ENCODE assay signal across 1 cellular context in genomic region chr6:43391448-43392031, GRCh38.
TF ChIP-seq lines count a peak whose summit lies in the region.

No MANE protein-coding gene starts in this region.

TF ChIP-seq in K562, 482 proteins besides CTCF, POLR2A, EP300 and RAD21 (continued from another document and continues in another):
- TF ChIP-seq, protein P1, sequence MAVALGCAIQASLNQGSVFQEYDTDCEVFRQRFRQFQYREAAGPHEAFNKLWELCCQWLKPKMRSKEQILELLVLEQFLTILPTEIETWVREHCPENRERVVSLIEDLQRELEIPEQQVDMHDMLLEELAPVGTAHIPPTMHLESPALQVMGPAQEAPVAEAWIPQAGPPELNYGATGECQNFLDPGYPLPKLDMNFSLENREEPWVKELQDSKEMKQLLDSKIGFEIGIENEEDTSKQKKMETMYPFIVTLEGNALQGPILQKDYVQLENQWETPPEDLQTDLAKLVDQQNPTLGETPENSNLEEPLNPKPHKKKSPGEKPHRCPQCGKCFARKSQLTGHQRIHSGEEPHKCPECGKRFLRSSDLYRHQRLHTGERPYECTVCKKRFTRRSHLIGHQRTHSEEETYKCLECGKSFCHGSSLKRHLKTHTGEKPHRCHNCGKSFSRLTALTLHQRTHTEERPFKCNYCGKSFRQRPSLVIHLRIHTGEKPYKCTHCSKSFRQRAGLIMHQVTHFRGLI (CRISPR knock-in tag; IDR thresholded peaks at IDR 0.05): no peak
- TF ChIP-seq ZC3H11A (IDR thresholded peaks at IDR 0.05; ENCODE audit: low read depth, low read length) (no peak), ELF1 (tag; IDR thresholded peaks at IDR 0.05) (peak; percentile 61), RFX1 (IDR thresholded peaks at IDR 0.05) (no peak), GABPB1 (CRISPR knock-in tag; IDR thresholded peaks at IDR 0.05) (no peak), KLF6 (CRISPR knock-in tag; IDR thresholded peaks at IDR 0.05; ENCODE audit: borderline replicate concordance) (no peak), PTTG1 (tag; IDR thresholded peaks at IDR 0.05; ENCODE audit: low read depth) (no peak), SNAPC5 (CRISPR knock-in tag; IDR thresholded peaks at IDR 0.05) (no peak), CEBPZ (IDR thresholded peaks at IDR 0.05; ENCODE audit: borderline replicate concordance, low read depth, low read length) (no peak), POU5F1 (IDR thresholded peaks at IDR 0.05; ENCODE audit: borderline replicate concordance, low read depth, low read length, partially characterized antibody) (no peak), HEY1 (CRISPR knock-in tag; IDR thresholded peaks at IDR 0.05; ENCODE audit: borderline replicate concordance) (no peak), MBD2 (IDR thresholded peaks at IDR 0.05; ENCODE audit: borderline replicate concordance, low read depth) (no peak), CBX8 (IDR thresholded peaks at IDR 0.05; ENCODE audit: borderline replicate concordance, extremely low read depth, low read depth, low read length, poor library complexity, severe bottlenecking) (no peak), HDAC8 (tag; IDR thresholded peaks at IDR 0.05) (no peak), RHOXF2B (CRISPR knock-in tag; conservative IDR thresholded peaks at IDR 0.05) (no peak), ESRRA (IDR thresholded peaks at IDR 0.05; ENCODE audit: borderline replicate concordance, low read depth) (peak; percentile 84; the same call in 1 of the 2 replicates), THAP7 (CRISPR knock-in tag; IDR thresholded peaks at IDR 0.05) (no peak), E2F5 (CRISPR knock-in tag; IDR thresholded peaks at IDR 0.05) (no peak), ZNF280A (IDR thresholded peaks at IDR 0.05; ENCODE audit: low read depth, partially characterized antibody) (no peak), KHSRP (IDR thresholded peaks at IDR 0.05) (no peak), POLR3G (IDR thresholded peaks at IDR 0.05; ENCODE audit: extremely low read depth, insufficient read length, insufficient replicate concordance) (no peak), TAF15 (IDR thresholded peaks at IDR 0.05; ENCODE audit: low read depth, low read length) (no peak), TGIF2 (CRISPR knock-in tag; IDR thresholded peaks at IDR 0.05) (no peak), ZNF695 (CRISPR knock-in tag; IDR thresholded peaks at IDR 0.05) (no peak), ZNF347 (CRISPR knock-in tag; IDR thresholded peaks at IDR 0.05; ENCODE audit: low read depth) (no peak), XRCC3 (IDR thresholded peaks at IDR 0.05) (no peak), BHLHE40 (IDR thresholded peaks at IDR 0.05; ENCODE audit: low read length) (peak; percentile 54), ZNF740 (CRISPR knock-in tag; IDR thresholded peaks at IDR 0.05) (no peak), ZNF740 (tag; IDR thresholded peaks at IDR 0.05) (no peak), SP2 (IDR thresholded peaks at IDR 0.05; ENCODE audit: extremely low read depth, low read depth, low read length, poor library complexity, severe bottlenecking) (no peak), KLF13 (tag; IDR thresholded peaks at IDR 0.05; ENCODE audit: borderline replicate concordance, low read depth) (no peak), ZZZ3 (IDR thresholded peaks at IDR 0.05) (no peak), PURB (CRISPR knock-in tag; IDR thresholded peaks at IDR 0.05; ENCODE audit: low read depth) (no peak), CAMTA2 (CRISPR knock-in tag; conservative IDR thresholded peaks at IDR 0.05) (no peak), NFIC (IDR thresholded peaks at IDR 0.05) (no peak), HES1 (IDR thresholded peaks at IDR 0.05; ENCODE audit: low read depth) (peak; percentile 96), NCOA4 (IDR thresholded peaks at IDR 0.05; ENCODE audit: partially characterized antibody) (no peak)
- TF ChIP-seq, protein P2, sequence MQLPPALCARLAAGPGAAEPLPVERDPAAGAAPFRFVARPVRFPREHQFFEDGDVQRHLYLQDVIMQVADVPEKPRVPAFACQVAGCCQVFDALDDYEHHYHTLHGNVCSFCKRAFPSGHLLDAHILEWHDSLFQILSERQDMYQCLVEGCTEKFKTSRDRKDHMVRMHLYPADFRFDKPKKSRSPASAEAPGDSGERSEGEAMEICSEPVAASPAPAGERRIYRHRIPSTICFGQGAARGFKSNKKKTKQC (CRISPR knock-in tag; IDR thresholded peaks at IDR 0.05): no peak
- TF ChIP-seq, protein P3, sequence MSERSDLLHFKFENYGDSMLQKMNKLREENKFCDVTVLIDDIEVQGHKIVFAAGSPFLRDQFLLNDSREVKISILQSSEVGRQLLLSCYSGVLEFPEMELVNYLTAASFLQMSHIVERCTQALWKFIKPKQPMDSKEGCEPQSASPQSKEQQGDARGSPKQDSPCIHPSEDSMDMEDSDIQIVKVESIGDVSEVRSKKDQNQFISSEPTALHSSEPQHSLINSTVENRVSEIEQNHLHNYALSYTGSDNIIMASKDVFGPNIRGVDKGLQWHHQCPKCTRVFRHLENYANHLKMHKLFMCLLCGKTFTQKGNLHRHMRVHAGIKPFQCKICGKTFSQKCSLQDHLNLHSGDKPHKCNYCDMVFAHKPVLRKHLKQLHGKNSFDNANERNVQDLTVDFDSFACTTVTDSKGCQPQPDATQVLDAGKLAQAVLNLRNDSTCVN (CRISPR knock-in tag; IDR thresholded peaks at IDR 0.05): no peak
- TF ChIP-seq, protein P4, sequence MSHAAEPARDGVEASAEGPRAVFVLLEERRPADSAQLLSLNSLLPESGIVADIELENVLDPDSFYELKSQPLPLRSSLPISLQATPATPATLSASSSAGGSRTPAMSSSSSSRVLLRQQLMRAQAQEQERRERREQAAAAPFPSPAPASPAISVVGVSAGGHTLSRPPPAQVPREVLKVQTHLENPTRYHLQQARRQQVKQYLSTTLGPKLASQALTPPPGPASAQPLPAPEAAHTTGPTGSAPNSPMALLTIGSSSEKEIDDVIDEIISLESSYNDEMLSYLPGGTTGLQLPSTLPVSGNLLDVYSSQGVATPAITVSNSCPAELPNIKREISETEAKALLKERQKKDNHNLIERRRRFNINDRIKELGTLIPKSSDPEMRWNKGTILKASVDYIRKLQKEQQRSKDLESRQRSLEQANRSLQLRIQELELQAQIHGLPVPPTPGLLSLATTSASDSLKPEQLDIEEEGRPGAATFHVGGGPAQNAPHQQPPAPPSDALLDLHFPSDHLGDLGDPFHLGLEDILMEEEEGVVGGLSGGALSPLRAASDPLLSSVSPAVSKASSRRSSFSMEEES (CRISPR knock-in tag; IDR thresholded peaks at IDR 0.05): no peak
- TF ChIP-seq, protein P5, sequence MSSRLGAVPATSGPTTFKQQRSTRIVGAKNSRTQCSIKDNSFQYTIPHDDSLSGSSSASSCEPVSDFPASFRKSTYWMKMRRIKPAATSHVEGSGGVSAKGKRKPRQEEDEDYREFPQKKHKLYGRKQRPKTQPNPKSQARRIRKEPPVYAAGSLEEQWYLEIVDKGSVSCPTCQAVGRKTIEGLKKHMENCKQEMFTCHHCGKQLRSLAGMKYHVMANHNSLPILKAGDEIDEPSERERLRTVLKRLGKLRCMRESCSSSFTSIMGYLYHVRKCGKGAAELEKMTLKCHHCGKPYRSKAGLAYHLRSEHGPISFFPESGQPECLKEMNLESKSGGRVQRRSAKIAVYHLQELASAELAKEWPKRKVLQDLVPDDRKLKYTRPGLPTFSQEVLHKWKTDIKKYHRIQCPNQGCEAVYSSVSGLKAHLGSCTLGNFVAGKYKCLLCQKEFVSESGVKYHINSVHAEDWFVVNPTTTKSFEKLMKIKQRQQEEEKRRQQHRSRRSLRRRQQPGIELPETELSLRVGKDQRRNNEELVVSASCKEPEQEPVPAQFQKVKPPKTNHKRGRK (tag; IDR thresholded peaks at IDR 0.05): no peak
- TF ChIP-seq, protein P6, sequence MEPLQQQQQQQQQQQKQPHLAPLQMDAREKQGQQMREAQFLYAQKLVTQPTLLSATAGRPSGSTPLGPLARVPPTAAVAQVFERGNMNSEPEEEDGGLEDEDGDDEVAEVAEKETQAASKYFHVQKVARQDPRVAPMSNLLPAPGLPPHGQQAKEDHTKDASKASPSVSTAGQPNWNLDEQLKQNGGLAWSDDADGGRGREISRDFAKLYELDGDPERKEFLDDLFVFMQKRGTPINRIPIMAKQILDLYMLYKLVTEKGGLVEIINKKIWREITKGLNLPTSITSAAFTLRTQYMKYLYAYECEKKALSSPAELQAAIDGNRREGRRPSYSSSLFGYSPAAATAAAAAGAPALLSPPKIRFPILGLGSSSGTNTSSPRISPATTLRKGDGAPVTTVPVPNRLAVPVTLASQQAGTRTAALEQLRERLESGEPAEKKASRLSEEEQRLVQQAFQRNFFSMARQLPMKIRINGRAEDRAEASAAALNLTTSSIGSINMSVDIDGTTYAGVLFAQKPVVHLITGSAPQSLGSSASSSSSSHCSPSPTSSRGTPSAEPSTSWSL (CRISPR knock-in tag; IDR thresholded peaks at IDR 0.05; ENCODE audit: borderline replicate concordance): no peak
- TF ChIP-seq, protein P7, sequence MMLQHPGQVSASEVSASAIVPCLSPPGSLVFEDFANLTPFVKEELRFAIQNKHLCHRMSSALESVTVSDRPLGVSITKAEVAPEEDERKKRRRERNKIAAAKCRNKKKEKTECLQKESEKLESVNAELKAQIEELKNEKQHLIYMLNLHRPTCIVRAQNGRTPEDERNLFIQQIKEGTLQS (IDR thresholded peaks at IDR 0.05): no peak
- TF ChIP-seq, protein P7 (CRISPR knock-in tag; conservative IDR thresholded peaks at IDR 0.05): no peak
